In the genomic region with DNA sequence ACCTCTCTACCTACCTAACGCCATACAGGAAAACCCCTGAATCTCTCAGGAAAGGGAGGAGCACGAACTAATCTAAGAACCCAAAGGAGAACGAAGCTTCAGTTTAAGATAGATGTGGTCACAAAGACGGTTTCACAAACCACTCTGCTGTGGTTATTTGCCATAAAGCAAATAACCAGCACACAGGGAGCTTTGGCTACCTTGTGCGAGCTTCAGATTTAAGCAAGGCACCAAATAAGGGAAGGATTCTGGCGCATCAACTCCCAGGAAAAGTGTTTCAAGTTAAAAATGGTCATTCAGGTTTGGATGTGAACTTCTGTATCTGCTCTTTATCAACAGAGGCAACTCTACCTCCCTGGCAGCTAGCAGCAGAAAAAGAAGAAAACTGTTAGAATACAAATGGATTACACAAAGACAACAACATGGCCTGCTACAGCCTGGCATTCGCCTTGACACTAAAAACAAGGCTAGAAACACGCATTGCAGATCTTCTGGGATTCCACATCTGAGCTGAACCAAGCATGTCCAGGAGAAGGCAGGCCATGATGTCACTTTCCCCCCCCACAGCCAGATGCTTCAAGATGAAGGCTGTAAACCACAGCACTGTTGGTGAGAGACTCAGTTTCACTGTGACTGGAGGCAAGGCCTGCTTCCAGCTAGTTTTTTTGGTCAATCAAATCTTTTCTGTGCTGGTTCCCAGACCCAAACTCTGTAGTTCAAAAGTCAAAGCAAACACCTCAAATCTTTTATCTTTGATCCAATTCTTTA, we compare ENCODE assay signal across 8 cellular contexts. TPM values are rescaled to one million over a fixed set of nuclear protein-coding genes. Genes with fewer than 3 reads are reported as not detected.
DNase-seq lines count a peak whose midpoint lies in the region; ATAC-seq and TF ChIP-seq lines count a peak whose summit lies in the region.

No MANE protein-coding gene starts in this region.

- no peaks in the 10 kb centered on the region for H3K27me3 Mint-ChIP-seq in activated CD4-positive, alpha-beta T cell treated with anti-CD3 and anti-CD28 coated beads, Interleukin-2, amount 10 ng/mL, durations not matched to agents 7 days and 5 days

- peak overlapping the region; percentile 77 for H3K4me3 Mint-ChIP-seq in activated CD4-positive, alpha-beta T cell treated with anti-CD3 and anti-CD28 coated beads, Interleukin-2, amount 10 ng/mL, durations not matched to agents 7 days and 5 days
- peak overlapping the region; percentile 67 for H3K4me3 Mint-ChIP-seq in stimulated activated effector memory CD8-positive, alpha-beta T cell treated with anti-CD3 and anti-CD28 coated beads, Interleukin-12 subunit alpha, Interleukin-12 subunit beta, amount 100 ng/mL, for 72 hours

- TF ChIP-seq CTCF in fibroblast of the aortic adventitia (IDR thresholded peaks at IDR 0.05; ENCODE audit: insufficient read depth, low read length) (no peak), adrenal gland (IDR thresholded peaks at IDR 0.05) (no peak)

- peaks cover 82% of the 10 kb centered on the region for H3K4me1 Mint-ChIP-seq in activated CD4-positive, alpha-beta T cell treated with anti-CD3 and anti-CD28 coated beads, Interleukin-2, amount 10 ng/mL, durations not matched to agents 7 days and 5 days
- peaks cover 62% of the 10 kb centered on the region for H3K4me1 Mint-ChIP-seq in stimulated activated effector memory CD8-positive, alpha-beta T cell treated with anti-CD3 and anti-CD28 coated beads, Interleukin-12 subunit alpha, Interleukin-12 subunit beta, amount 100 ng/mL, for 72 hours

- TF ChIP-seq POLR2A in GM15510 (IDR thresholded peaks at IDR 0.05; ENCODE audit: borderline replicate concordance, extremely low read depth, insufficient read length) (peak; percentile 31), adrenal gland (IDR thresholded peaks at IDR 0.05) (no peak)

- peaks cover 64% of the 10 kb centered on the region for H3K36me3 Mint-ChIP-seq in activated CD4-positive, alpha-beta T cell treated with anti-CD3 and anti-CD28 coated beads, Interleukin-2, amount 10 ng/mL, durations not matched to agents 7 days and 5 days (ENCODE audit: low read depth)
- H3K36me3 Mint-ChIP-seq in stimulated activated effector memory CD8-positive, alpha-beta T cell treated with anti-CD3 and anti-CD28 coated beads, Interleukin-12 subunit alpha, Interleukin-12 subunit beta, amount 100 ng/mL, for 72 hours: peaks cover 50% of the 10 kb centered on the region

- no peaks in the 10 kb centered on the region for H3K36me3 ChIP-seq in adrenal gland (replicated peaks in 1 of 2)

- peaks cover 5 to 12% of the 10 kb centered on the region in 2 donors for H3K4me1 ChIP-seq in adrenal gland (replicated peaks in 1 of 2)

- H3K27ac Mint-ChIP-seq in activated CD4-positive, alpha-beta T cell treated with anti-CD3 and anti-CD28 coated beads, Interleukin-2, amount 10 ng/mL, durations not matched to agents 7 days and 5 days: peak overlapping the region; percentile 91
- peak overlapping the region; percentile 92 for H3K27ac Mint-ChIP-seq in stimulated activated effector memory CD8-positive, alpha-beta T cell treated with anti-CD3 and anti-CD28 coated beads, Interleukin-12 subunit alpha, Interleukin-12 subunit beta, amount 100 ng/mL, for 72 hours

- H3K9me3 Mint-ChIP-seq in activated CD4-positive, alpha-beta T cell treated with anti-CD3 and anti-CD28 coated beads, Interleukin-2, amount 10 ng/mL, durations not matched to agents 7 days and 5 days: no peaks in the 10 kb centered on the region
- no peaks in the 10 kb centered on the region for H3K9me3 Mint-ChIP-seq in stimulated activated effector memory CD8-positive, alpha-beta T cell treated with anti-CD3 and anti-CD28 coated beads, Interleukin-12 subunit alpha, Interleukin-12 subunit beta, amount 100 ng/mL, for 72 hours

- POLR2A ChIA-PET in activated CD4-positive, alpha-beta T cell treated with anti-CD3 and anti-CD28 coated beads, Interleukin-2, amount 10 ng/mL, durations not matched to agents 7 days and 5 days (lab: Charles Lee): interaction anchor here (0.6 to 1.0 kb wide), 2 partner anchors 15 to 166 kb away, joined by 3 to 6 read pairs; no protein-coding TSS in a partner anchor

- CTCF ChIA-PET in activated CD4-positive, alpha-beta T cell treated with anti-CD3 and anti-CD28 coated beads, Interleukin-2, amount 10 ng/mL, durations not matched to agents 7 days and 5 days (lab: Charles Lee): interaction anchor here (0.8 to 5.0 kb wide), 8 partner anchors 9 to 204 kb away, joined by 3 to 71 read pairs (median 10); partner anchors contain the start of gene HIC1

- intact Hi-C loops in adrenal gland (cut with DNase I): no loop called here

- H3K4me3 ChIP-seq in fibroblast of the aortic adventitia (ENCODE audit: low read depth, low read length) (no peak overlapping the region), adrenal gland (no peak overlapping the region)

- no peaks in the 10 kb centered on the region for H3K9me3 ChIP-seq in adrenal gland (replicated peaks in 1 of 3)

- ATAC-seq in HG02970 (IDR thresholded peaks at IDR 0.05; ENCODE audit: low FRiP score, unreplicated experiment): peak; percentile 63
- ATAC-seq in stimulated activated effector memory CD8-positive, alpha-beta T cell treated with anti-CD3 and anti-CD28 coated beads, Interleukin-12 subunit alpha, Interleukin-12 subunit beta, amount 100 ng/mL, for 72 hours: peak; percentile 95

- 80 to 87% (median 85%) methylated on average over 8 of the region's 8 CpGs for WGBS in adrenal gland, 4 donors

- no peaks in the 10 kb centered on the region for H3K27me3 ChIP-seq in adrenal gland

- peak; percentile 85 for DNase-seq in activated CD4-positive, alpha-beta T cell treated with anti-CD3 and anti-CD28 coated beads, Interleukin-2, amount 10 ng/mL, durations not matched to agents 7 days and 5 days
- DNase-seq in fibroblast of the aortic adventitia (ENCODE audit: low read depth) (peak; percentile 45), adrenal gland (no peak), NCI-H2196 (lab: John Stamatoyannopoulos, UW; ENCODE audit: unreplicated experiment) (no peak), NCI-H146 treated with DMSO at 0.1 percent for 48 hours (lab: John Stamatoyannopoulos, UW; ENCODE audit: unreplicated experiment) (no peak)
- DNase-seq in stimulated activated effector memory CD8-positive, alpha-beta T cell treated with anti-CD3 and anti-CD28 coated beads, Interleukin-12 subunit alpha, Interleukin-12 subunit beta, amount 100 ng/mL, for 72 hours (ENCODE audit: low spot score in 2 of 2): peak; percentile 45 to 84

- no peak overlapping the region for H3K27ac ChIP-seq in adrenal gland

RNA-seq across cellular contexts. Expression of gene SMG6, which starts 43.6 kb away (rescaled TPM):
- total RNA-seq in activated CD4-positive, alpha-beta T cell treated with anti-CD3 and anti-CD28 coated beads, Interleukin-2, amount 10 ng/mL, durations not matched to agents 7 days and 5 days: 10 to 100 TPM; 44.3 to 51.1 TPM
- total RNA-seq in fibroblast of the aortic adventitia (ENCODE audit: low replicate concordance): 37.5 and 49.3 TPM in 2 replicates
- total RNA-seq in adrenal gland: 10 to 100 TPM; 35.6 to 85.1 (median 50.5) TPM
- 10 to 100 TPM; 37.6 to 46.3 (median 44.0) TPM for polyA plus RNA-seq in adrenal gland

RNA-seq across cellular contexts. Expression of gene SRR, which starts 43.8 kb away (rescaled TPM):
- 10 to 100 TPM; 18.3 to 23.0 TPM for total RNA-seq in activated CD4-positive, alpha-beta T cell treated with anti-CD3 and anti-CD28 coated beads, Interleukin-2, amount 10 ng/mL, durations not matched to agents 7 days and 5 days
- total RNA-seq in fibroblast of the aortic adventitia (ENCODE audit: low replicate concordance) (9.1 and 29.4 TPM in 2 replicates), adrenal gland (10 to 100 TPM in 7 of 8 donors, 1 to 10 TPM in 1; 9.3 to 58.6 (median 19.7) TPM)
- polyA plus RNA-seq in adrenal gland: 10 to 100 TPM in 1 of 3 donors, 1 to 10 TPM in 2; 3.8 to 18.0 (median 4.3) TPM

Comparison
In these comparisons a context has a peak if more than half of its experiments do, and no peak if none do; other contexts are left out.
1. DNase-seq: peak in activated CD4-positive, alpha-beta T cell treated with anti-CD3 and anti-CD28 coated beads, Interleukin-2, amount 10 ng/mL, durations not matched to agents 7 days and 5 days (single experiment), fibroblast of the aortic adventitia (single experiment) and stimulated activated effector memory CD8-positive, alpha-beta T cell treated with anti-CD3 and anti-CD28 coated beads, Interleukin-12 subunit alpha, Interleukin-12 subunit beta, amount 100 ng/mL, for 72 hours (2 of 2); none in adrenal gland (0 of 7), NCI-H2196 (single experiment) and NCI-H146 treated with DMSO at 0.1 percent for 48 hours (single experiment).